ENCODE assay signal across 8 cellular contexts in the genomic region with DNA sequence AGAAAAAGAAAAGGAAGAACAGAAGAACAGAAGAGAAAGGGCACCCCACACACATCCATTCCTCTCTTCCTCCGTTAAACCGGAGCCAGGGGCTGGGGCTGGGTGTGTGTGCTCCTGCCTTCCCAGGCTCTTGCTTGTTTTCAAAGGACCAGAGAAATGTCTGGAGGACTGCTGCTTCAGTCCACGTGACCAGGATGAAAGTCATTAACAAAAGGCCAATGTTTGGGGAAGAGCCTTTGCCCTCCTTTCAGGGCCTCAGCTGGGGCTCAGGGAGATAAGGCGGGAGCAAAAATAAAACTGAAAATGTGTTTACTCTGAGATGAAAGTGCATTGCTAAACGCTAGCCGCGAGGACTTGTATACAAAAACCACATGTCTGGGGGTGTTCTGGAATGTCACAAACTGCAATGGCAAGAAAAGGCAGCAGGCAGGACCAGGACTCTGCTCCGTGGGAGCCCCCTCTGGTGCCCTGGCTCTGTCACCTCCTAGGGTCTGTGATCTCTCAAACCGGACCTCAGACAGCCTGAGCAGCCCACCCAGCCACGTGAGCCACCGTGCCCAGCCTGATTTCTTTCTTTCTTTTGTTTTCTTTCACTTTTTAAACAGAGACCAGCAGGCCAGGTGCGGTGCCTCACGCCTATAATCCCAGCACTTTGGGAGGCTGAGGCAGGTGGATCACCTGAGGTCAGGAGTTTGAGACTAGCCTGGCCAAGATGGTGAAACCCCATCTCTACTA. TPM values are rescaled to one million over a fixed set of nuclear protein-coding genes. Genes with fewer than 3 reads are reported as not detected.
DNase-seq lines count a peak whose midpoint lies in the region; ATAC-seq lines count a peak whose summit lies in the region.

No MANE protein-coding gene starts in this region.

- H3K4me2 ChIP-seq in skeletal muscle satellite cell (ENCODE audit: low read length), result peak overlapping the region; percentile 18

- H3K27me3 Mint-ChIP-seq in activated naive CD4-positive, alpha-beta T cell treated with anti-CD3 and anti-CD28 coated beads, Interleukin-2, amount 50 U/mL, for 24 hours, result no peaks in the 10 kb centered on the region
- no peaks in the 10 kb centered on the region for H3K27me3 Mint-ChIP-seq in activated CD4-positive, alpha-beta memory T cell treated with anti-CD3 and anti-CD28 coated beads for 36 hours

- no peaks in the 10 kb centered on the region for H3K9me3 ChIP-seq in skeletal muscle satellite cell (replicated peaks; ENCODE audit: low read length)

- peak overlapping the region; percentile 47 for H3K4me3 Mint-ChIP-seq in activated naive CD4-positive, alpha-beta T cell treated with anti-CD3 and anti-CD28 coated beads, Interleukin-2, amount 50 U/mL, for 24 hours
- H3K4me3 Mint-ChIP-seq in activated CD4-positive, alpha-beta memory T cell treated with anti-CD3 and anti-CD28 coated beads for 36 hours, result peak overlapping the region; percentile 34

- no peak overlapping the region for H3K9ac ChIP-seq in skeletal muscle satellite cell (ENCODE audit: low read depth, low read length)

- CTCF ChIA-PET in activated CD4-positive, alpha-beta memory T cell treated with anti-CD3 and anti-CD28 coated beads for 36 hours (lab: Charles Lee), result no interaction called here

- H3K36me3 Mint-ChIP-seq in activated naive CD4-positive, alpha-beta T cell treated with anti-CD3 and anti-CD28 coated beads, Interleukin-2, amount 50 U/mL, for 24 hours, result no peaks in the 10 kb centered on the region
- H3K36me3 Mint-ChIP-seq in activated CD4-positive, alpha-beta memory T cell treated with anti-CD3 and anti-CD28 coated beads for 36 hours, result no peaks in the 10 kb centered on the region

- intact Hi-C loops in activated CD4-positive, alpha-beta memory T cell treated with anti-CD3 and anti-CD28 coated beads for 36 hours (cut with micrococcal nuclease), result loop anchor here (10.0 kb wide), 1 partner anchor 265 kb away; no protein-coding TSS in a partner anchor

- no peak overlapping the region for H3K4me3 ChIP-seq in skeletal muscle satellite cell (ENCODE audit: low read length)

- H3K36me3 ChIP-seq in skeletal muscle satellite cell (ENCODE audit: insufficient read depth, low read length), result no peaks in the 10 kb centered on the region

- ATAC-seq in GM19035 (IDR thresholded peaks at IDR 0.05; ENCODE audit: unreplicated experiment), result no peak
- ATAC-seq in GM21717 (IDR thresholded peaks at IDR 0.05; ENCODE audit: unreplicated experiment), result no peak

- no peaks in the 10 kb centered on the region for H3K27me3 ChIP-seq in skeletal muscle satellite cell (ENCODE audit: control insufficient read depth, insufficient read depth, low read length)

- POLR2A ChIA-PET in activated CD4-positive, alpha-beta memory T cell treated with anti-CD3 and anti-CD28 coated beads for 36 hours (lab: Charles Lee), result interaction anchor here (0.6 kb wide), 1 partner anchor 154 kb away, joined by 3 read pairs; no protein-coding TSS in a partner anchor

- no peaks in the 10 kb centered on the region for H3K9me3 Mint-ChIP-seq in activated naive CD4-positive, alpha-beta T cell treated with anti-CD3 and anti-CD28 coated beads, Interleukin-2, amount 50 U/mL, for 24 hours
- H3K9me3 Mint-ChIP-seq in activated CD4-positive, alpha-beta memory T cell treated with anti-CD3 and anti-CD28 coated beads for 36 hours, result no peaks in the 10 kb centered on the region

- H3K4me1 ChIP-seq in skeletal muscle satellite cell (ENCODE audit: control insufficient read depth, insufficient read depth, low read length), result peaks cover 21% of the 10 kb centered on the region

- peak overlapping the region; percentile 68 for H3K27ac Mint-ChIP-seq in activated naive CD4-positive, alpha-beta T cell treated with anti-CD3 and anti-CD28 coated beads, Interleukin-2, amount 50 U/mL, for 24 hours
- peak overlapping the region; percentile 6 for H3K27ac Mint-ChIP-seq in activated CD4-positive, alpha-beta memory T cell treated with anti-CD3 and anti-CD28 coated beads for 36 hours

- peaks cover 16% of the 10 kb centered on the region for H3K4me1 Mint-ChIP-seq in activated naive CD4-positive, alpha-beta T cell treated with anti-CD3 and anti-CD28 coated beads, Interleukin-2, amount 50 U/mL, for 24 hours
- peaks cover 22% of the 10 kb centered on the region for H3K4me1 Mint-ChIP-seq in activated CD4-positive, alpha-beta memory T cell treated with anti-CD3 and anti-CD28 coated beads for 36 hours (ENCODE audit: low read depth)

- no peak for DNase-seq in activated naive CD4-positive, alpha-beta T cell treated with anti-CD3 and anti-CD28 coated beads, Interleukin-2, amount 50 U/mL, for 16 hours
- DNase-seq in activated CD4-positive, alpha-beta memory T cell treated with anti-CD3 and anti-CD28 coated beads for 36 hours, result no peak
- peak; percentile 51 for DNase-seq in hepatic stellate cell (ENCODE audit: low spot score)
- no peak for DNase-seq in activated CD8-positive, alpha-beta memory T cell treated with anti-CD3 and anti-CD28 coated beads for 24 hours

RNA-seq across cellular contexts. Expression of gene MYH9, which starts 31.6 kb away (rescaled TPM):
- total RNA-seq in activated CD4-positive, alpha-beta memory T cell treated with anti-CD3 and anti-CD28 coated beads for 36 hours, result 100 to 1,000 TPM; 712 to 720 TPM
- total RNA-seq in skeletal muscle satellite cell (2012; rRNA removed), result 248 and 329 TPM in 2 replicates
